In the genomic region with DNA sequence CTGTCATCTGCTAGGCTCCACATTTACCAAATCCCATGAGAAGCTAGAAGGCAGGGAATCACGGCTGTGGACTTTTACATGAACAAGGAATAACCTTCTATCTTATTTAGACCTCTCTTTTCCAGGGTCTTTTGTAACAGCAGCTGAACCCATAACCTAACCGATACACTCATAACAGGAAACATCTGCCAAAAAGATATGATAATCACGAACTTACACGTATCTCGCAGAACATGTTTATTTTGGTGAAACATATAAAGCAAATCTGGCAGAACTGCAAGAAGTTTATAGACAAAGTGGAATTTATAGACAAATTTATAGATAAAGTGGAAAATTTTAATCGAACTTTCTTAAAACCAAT, we compare ENCODE assay signal across 1 cellular context.
TF ChIP-seq lines count a peak whose summit lies in the region.

No MANE protein-coding gene starts in this region.

TF ChIP-seq in GM12878, 131 proteins besides CTCF, POLR2A, EP300 and RAD21:
- TF ChIP-seq JUNB (IDR thresholded peaks at IDR 0.05) = peak; percentile 67
- no peak for TF ChIP-seq BMI1 (IDR thresholded peaks at IDR 0.05; ENCODE audit: borderline replicate concordance)
- no peak for TF ChIP-seq PML (IDR thresholded peaks at IDR 0.05; ENCODE audit: low read length)
- no peak for TF ChIP-seq HCFC1 (IDR thresholded peaks at IDR 0.05; ENCODE audit: low read length)
- peak in 1 of 2 experiments; percentile 22; a peak in 1 of 4 replicates for TF ChIP-seq ETV6 (conservative IDR thresholded peaks at IDR 0.05 in 1 of 2, IDR thresholded peaks at IDR 0.05 in 1 of 2; ENCODE audit: borderline replicate concordance in 1 of 2, low read depth in 1 of 2)
- TF ChIP-seq, protein P1, sequence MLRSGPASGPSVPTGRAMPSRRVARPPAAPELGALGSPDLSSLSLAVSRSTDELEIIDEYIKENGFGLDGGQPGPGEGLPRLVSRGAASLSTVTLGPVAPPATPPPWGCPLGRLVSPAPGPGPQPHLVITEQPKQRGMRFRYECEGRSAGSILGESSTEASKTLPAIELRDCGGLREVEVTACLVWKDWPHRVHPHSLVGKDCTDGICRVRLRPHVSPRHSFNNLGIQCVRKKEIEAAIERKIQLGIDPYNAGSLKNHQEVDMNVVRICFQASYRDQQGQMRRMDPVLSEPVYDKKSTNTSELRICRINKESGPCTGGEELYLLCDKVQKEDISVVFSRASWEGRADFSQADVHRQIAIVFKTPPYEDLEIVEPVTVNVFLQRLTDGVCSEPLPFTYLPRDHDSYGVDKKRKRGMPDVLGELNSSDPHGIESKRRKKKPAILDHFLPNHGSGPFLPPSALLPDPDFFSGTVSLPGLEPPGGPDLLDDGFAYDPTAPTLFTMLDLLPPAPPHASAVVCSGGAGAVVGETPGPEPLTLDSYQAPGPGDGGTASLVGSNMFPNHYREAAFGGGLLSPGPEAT (IDR thresholded peaks at IDR 0.05; ENCODE audit: low read depth) = no peak
- TF ChIP-seq, protein P2, sequence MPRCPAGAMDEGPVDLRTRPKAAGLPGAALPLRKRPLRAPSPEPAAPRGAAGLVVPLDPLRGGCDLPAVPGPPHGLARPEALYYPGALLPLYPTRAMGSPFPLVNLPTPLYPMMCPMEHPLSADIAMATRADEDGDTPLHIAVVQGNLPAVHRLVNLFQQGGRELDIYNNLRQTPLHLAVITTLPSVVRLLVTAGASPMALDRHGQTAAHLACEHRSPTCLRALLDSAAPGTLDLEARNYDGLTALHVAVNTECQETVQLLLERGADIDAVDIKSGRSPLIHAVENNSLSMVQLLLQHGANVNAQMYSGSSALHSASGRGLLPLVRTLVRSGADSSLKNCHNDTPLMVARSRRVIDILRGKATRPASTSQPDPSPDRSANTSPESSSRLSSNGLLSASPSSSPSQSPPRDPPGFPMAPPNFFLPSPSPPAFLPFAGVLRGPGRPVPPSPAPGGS (IDR thresholded peaks at IDR 0.05; ENCODE audit: borderline replicate concordance, insufficient read depth, low read depth, low read length, poor library complexity, severe bottlenecking) = no peak
